In genomic region chr17:7626956-7627249, GRCh38 we compare ENCODE assay signal across 8 cellular contexts.
DNase-seq lines count a peak whose midpoint lies in the region; ATAC-seq and FAIRE-seq lines count a peak whose summit lies in the region.

No MANE protein-coding gene starts in this region.

- no peak for FAIRE-seq in urothelium cell line (lab: Jason Lieb, UNC)

- H3K4me3 ChIP-seq in HUES48 (ENCODE audit: low read depth, low read length): peak overlapping the region; percentile 95
- H3K4me3 ChIP-seq in adipocyte (ENCODE audit: low read length): peak overlapping the region; percentile 86
- H3K4me3 ChIP-seq in iPS-20b (ENCODE audit: low read length): peak overlapping the region; percentile 80
- H3K4me3 ChIP-seq in subcutaneous abdominal adipose tissue (ENCODE audit: low read depth in 1 of 5, low read length in 5 of 5): peak overlapping the region; percentile 76 to 85 (median 81)

- DNase-seq in adipocyte (ENCODE audit: low read depth) (no peak), NCI-H2029 treated with DMSO at 0.1 percent for 48 hours (lab: John Stamatoyannopoulos, UW) (no peak), NCI-H1417 (lab: John Stamatoyannopoulos, UW) (no peak), urothelium cell line (ENCODE audit: low spot score) (no peak)

- H3K36me3 ChIP-seq in HUES48 (ENCODE audit: control insufficient read depth, insufficient read depth, low read length): no peaks in the 10 kb centered on the region
- peaks cover 4% of the 10 kb centered on the region for H3K36me3 ChIP-seq in adipocyte (ENCODE audit: control insufficient read depth, insufficient read depth, low read length, severe bottlenecking)
- peaks cover 8% of the 10 kb centered on the region; the same call in 1 of the 2 replicates for H3K36me3 ChIP-seq in iPS-20b (ENCODE audit: insufficient read depth, low read depth, low read length)
- no peaks in the 10 kb centered on the region for H3K36me3 ChIP-seq in subcutaneous abdominal adipose tissue (ENCODE audit: control insufficient read depth in 5 of 5, insufficient read depth in 5 of 5, low read length in 5 of 5)

- ATAC-seq in HG02623 (IDR thresholded peaks at IDR 0.05; ENCODE audit: unreplicated experiment): no peak

- H3K27me3 ChIP-seq in HUES48 (ENCODE audit: control insufficient read depth, insufficient read depth, low read length): no peaks in the 10 kb centered on the region
- H3K27me3 ChIP-seq in adipocyte (replicated peaks; ENCODE audit: control insufficient read depth, insufficient read depth, low read length): no peaks in the 10 kb centered on the region
- H3K27me3 ChIP-seq in iPS-20b (ENCODE audit: insufficient read depth, low read length): no peaks in the 10 kb centered on the region
- H3K27me3 ChIP-seq in subcutaneous abdominal adipose tissue (ENCODE audit: control insufficient read depth in 5 of 5, insufficient read depth in 4 of 5, low read length in 5 of 5): no peaks in the 10 kb centered on the region

- H3K27ac ChIP-seq in HUES48 (ENCODE audit: low read depth, low read length) (peak overlapping the region; percentile 99), iPS-20b (ENCODE audit: low read length) (peak overlapping the region; percentile 96), subcutaneous abdominal adipose tissue (ENCODE audit: low read depth, low read length) (peak overlapping the region; percentile 87)

- H3K9me3 ChIP-seq in HUES48 (ENCODE audit: control insufficient read depth, insufficient read depth, low read length): no peaks in the 10 kb centered on the region
- no peaks in the 10 kb centered on the region for H3K9me3 ChIP-seq in adipocyte (ENCODE audit: control insufficient read depth, low read length)
- no peaks in the 10 kb centered on the region for H3K9me3 ChIP-seq in iPS-20b (ENCODE audit: insufficient read depth, low read depth, low read length)
- H3K9me3 ChIP-seq in subcutaneous abdominal adipose tissue (ENCODE audit: control insufficient read depth in 5 of 5, low read length in 5 of 5): no peaks in the 10 kb centered on the region

- peaks cover 6% of the 10 kb centered on the region; the same call in 1 of the 2 replicates for H3K4me1 ChIP-seq in HUES48 (ENCODE audit: control insufficient read depth, insufficient read depth, low read length)
- peaks cover 5% of the 10 kb centered on the region for H3K4me1 ChIP-seq in adipocyte (ENCODE audit: control insufficient read depth, insufficient read depth, low read length)
- peaks cover 6% of the 10 kb centered on the region; the same call in 1 of the 2 replicates for H3K4me1 ChIP-seq in iPS-20b (ENCODE audit: insufficient read depth, low read length)
- peaks cover 3 to 14% (median 12%) of the 10 kb centered on the region in 5 donors for H3K4me1 ChIP-seq in subcutaneous abdominal adipose tissue (ENCODE audit: control insufficient read depth in 5 of 5, insufficient read depth in 5 of 5, low read length in 5 of 5)

- peak overlapping the region; percentile 86 for H3K9ac ChIP-seq in HUES48 (ENCODE audit: low read depth, low read length)
- H3K9ac ChIP-seq in adipocyte (ENCODE audit: low read length): peak overlapping the region; percentile 97
- H3K9ac ChIP-seq in iPS-20b (ENCODE audit: low read depth, low read length): peak overlapping the region; percentile 96
- H3K9ac ChIP-seq in subcutaneous abdominal adipose tissue (ENCODE audit: low read length in 5 of 5): peak overlapping the region; percentile 80 to 94 (median 93)
